Comparison of ENCODE assay signal across 14 cellular contexts in the genomic region with DNA sequence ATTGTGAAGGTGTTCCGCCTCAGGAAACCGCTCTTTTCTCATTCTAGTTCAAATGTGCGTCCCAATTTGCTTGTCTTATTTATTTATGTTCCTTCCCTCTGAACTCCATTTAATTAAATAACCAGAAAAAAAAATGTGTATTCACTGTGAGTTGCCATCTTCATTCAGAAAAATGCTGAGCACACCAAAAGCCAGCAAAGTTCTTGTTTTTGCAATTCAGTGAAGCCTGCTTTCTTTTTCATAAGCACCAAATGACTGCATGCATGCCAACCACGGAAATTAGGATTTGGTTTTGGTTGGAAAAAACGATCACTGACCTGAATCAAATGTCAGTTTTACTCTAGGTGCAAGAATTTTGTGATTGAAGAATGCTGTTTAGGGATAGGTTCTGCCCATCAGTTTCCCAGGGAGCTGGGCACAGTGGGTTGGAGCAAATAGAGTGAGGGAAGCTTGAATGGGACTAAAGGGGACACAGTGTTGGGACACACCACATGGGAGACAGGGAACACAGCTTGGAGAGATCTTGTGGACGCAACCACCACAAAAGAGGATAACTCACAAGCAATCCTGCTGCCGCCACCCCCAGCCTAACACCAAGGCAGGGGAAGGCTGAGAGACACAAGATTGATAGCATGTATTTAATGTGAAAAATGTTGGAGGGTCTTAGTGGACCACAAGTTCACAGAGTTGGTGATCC.
"Had no signal": no experiment of that assay in that cellular context is flagged by ENCODE, and none has a peak within 500 bp of the region (broad histone marks: within the 10 kb centered on the region; RNA-seq: fewer than 3 reads in every experiment).

No MANE protein-coding gene starts in this region.

- H3K79me2 ChIP-seq: parathyroid adenoma had no signal

- H3K27ac ChIP-seq: foreskin keratinocyte, parathyroid adenoma, uterus, WERI-Rb-1 had no signal

- H3K9me3 ChIP-seq: uterus had no signal

- H2AFZ ChIP-seq: parathyroid adenoma had no signal

- H3K4me3 Mint-ChIP-seq: activated naive CD8-positive, alpha-beta T cell treated with anti-CD3 and anti-CD28 coated beads for 36 hours; nephron progenitor cell had no signal

- FAIRE-seq: bronchial epithelial cell had no signal

- H3K9ac ChIP-seq: parathyroid adenoma had no signal

- H3K4me1 ChIP-seq: parathyroid adenoma, uterus had no signal

- DNase-seq: activated CD4-positive, alpha-beta T cell treated with anti-CD3 and anti-CD28 coated beads, Interleukin-2, amount 50 U/mL, for 1 hour; activated gamma-delta T cell treated with Interleukin-2 at 50 U/mL for 16 hours; activated naive CD8-positive, alpha-beta T cell treated with anti-CD3 and anti-CD28 coated beads for 36 hours; aorta; foreskin keratinocyte; mesendoderm; nephron progenitor cell; stimulated activated CD4-positive, alpha-beta T cell treated with anti-CD3 and anti-CD28 coated beads, Interleukin-15, amount 100 ng/mL, for 24 hours; stimulated activated CD4-positive, alpha-beta T cell treated with anti-CD3 and anti-CD28 coated beads, Interleukin-4, amount 100 ng/mL, for 24 hours; T-helper 1 cell; uterus; WERI-Rb-1 had no signal

- H3K36me3 ChIP-seq: uterus, WERI-Rb-1 had no signal

- ATAC-seq: foreskin keratinocyte had no signal

- H3K27ac Mint-ChIP-seq: activated naive CD8-positive, alpha-beta T cell treated with anti-CD3 and anti-CD28 coated beads for 36 hours had no signal

- H3K4me3 ChIP-seq: uterus had no signal

- H3K9me3 Mint-ChIP-seq: activated naive CD8-positive, alpha-beta T cell treated with anti-CD3 and anti-CD28 coated beads for 36 hours had no signal

- H3K36me3 Mint-ChIP-seq: activated naive CD8-positive, alpha-beta T cell treated with anti-CD3 and anti-CD28 coated beads for 36 hours had no signal

- H3K27me3 ChIP-seq: uterus had no signal
